ENCODE assay signal across 1 cellular context in genomic region chr16:21534561-21534960, GRCh38.
TF ChIP-seq lines count a peak whose summit lies in the region.
"Not testable (repeated sequence)": the region's sequence is repeated elsewhere in the genome, so short reads cannot be mapped to it uniquely, and the experiment has no call there.

No MANE protein-coding gene starts in this region.

TF ChIP-seq in K562, 482 proteins besides CTCF, POLR2A, EP300 and RAD21 (continued from another document):
- TF ChIP-seq ZNF592 (IDR thresholded peaks at IDR 0.05) = peak; percentile 58; the same call in 1 of the 2 replicates
- peak; percentile 96 for TF ChIP-seq ZBTB33 (CRISPR knock-in tag; IDR thresholded peaks at IDR 0.05)
- TF ChIP-seq ZBTB9 (CRISPR knock-in tag; IDR thresholded peaks at IDR 0.05) = peak; percentile 80
- peak; percentile 41; the same call in 1 of the 2 replicates for TF ChIP-seq MYC (IDR thresholded peaks at IDR 0.05; ENCODE audit: low read depth, low read length)
- not testable (repeated sequence) for TF ChIP-seq MYC (CRISPR knock-in tag; IDR thresholded peaks at IDR 0.05; ENCODE audit: borderline replicate concordance, low read depth)
- peak; percentile 54; the same call in 1 of the 2 replicates for TF ChIP-seq USF1 (CRISPR knock-in tag; IDR thresholded peaks at IDR 0.05)
- TF ChIP-seq MGA (IDR thresholded peaks at IDR 0.05) = peak; percentile 64
- TF ChIP-seq MNT (conservative IDR thresholded peaks at IDR 0.05) = peak; percentile 52 to 55; a peak in 3 of 4 replicates
- peak; percentile 41; the same call in 1 of the 2 replicates for TF ChIP-seq CXXC5 (CRISPR knock-in tag; IDR thresholded peaks at IDR 0.05)
